ENCODE assay signal across 8 cellular contexts in the genomic region with DNA sequence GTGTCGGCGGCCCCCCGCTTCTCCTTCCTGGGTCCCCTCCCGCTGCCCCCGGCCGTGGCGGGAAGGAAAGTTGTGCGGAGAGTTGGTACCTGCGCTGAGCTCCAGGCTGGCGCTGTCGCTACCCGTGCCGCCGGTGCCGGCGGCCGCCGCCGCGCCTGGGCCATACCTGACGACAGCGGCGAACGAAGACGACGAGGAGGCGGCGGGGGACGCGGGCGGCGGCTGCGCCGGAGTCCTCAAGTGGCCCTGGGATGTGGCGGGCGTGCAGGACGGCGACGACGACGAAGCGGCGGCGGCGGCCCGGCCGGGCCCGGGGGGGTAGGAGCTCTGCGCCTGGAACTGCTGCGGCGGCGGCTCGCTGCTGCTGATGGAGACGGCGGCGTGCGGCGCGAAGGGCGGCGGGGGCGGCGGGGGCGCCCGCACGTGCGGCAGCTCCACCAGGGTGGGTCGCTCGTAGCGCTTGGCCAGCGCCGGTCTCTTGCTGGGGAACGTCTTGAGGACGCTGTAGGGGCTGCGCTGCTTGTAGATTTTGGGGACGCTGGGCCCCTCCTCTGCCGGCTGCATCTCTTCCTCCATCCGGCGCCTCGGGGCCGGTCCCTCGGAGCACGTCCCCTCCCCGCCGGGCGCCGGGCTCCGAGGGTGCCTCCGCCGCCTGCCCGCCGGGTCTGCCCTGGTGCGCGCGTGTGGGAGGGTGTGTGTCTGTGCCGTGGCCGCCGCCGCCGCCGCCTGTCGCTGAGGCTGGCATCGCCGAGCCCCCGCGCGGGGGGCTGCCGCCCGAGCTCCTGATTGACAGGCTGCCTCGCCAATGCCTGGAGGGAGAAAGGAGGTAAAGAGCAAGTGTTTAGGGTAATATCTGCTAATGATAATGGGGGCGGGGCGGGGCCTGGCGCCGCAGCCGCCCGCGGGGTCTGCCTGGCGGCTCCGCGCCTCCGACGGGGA. TPM values are rescaled to one million over a fixed set of nuclear protein-coding genes. Genes with fewer than 3 reads are reported as not detected.
DNase-seq lines count a peak whose midpoint lies in the region; ATAC-seq and TF ChIP-seq lines count a peak whose summit lies in the region.

No MANE protein-coding gene starts in this region.

- peaks cover 0 to 38% (median 27%) of the 10 kb centered on the region in 11 experiments; a peak in 11 of 22 replicates for H4K20me1 ChIP-seq in BLaER1 treated with 17β-estradiol and CSF1 and Interleukin-3, amounts not matched to agents 10 nM and 100 nM
- no peaks in the 10 kb centered on the region for H4K20me1 ChIP-seq in OCI-LY3 (ENCODE audit: insufficient read depth, low read length)

- peaks cover 47% of the 10 kb centered on the region for H3K27me3 Mint-ChIP-seq in brain

- peaks cover 15 to 45% (median 37%) of the 10 kb centered on the region in 10 experiments for H3K4me1 ChIP-seq in BLaER1 treated with 17β-estradiol and CSF1 and Interleukin-3, amounts not matched to agents 10 nM and 100 nM
- H3K4me1 ChIP-seq in OCI-LY3 (ENCODE audit: low read length) (peaks cover 39% of the 10 kb centered on the region), muscle layer of duodenum (ENCODE audit: control insufficient read depth in 1 of 2, insufficient read depth in 2 of 2, low read length in 2 of 2) (peaks cover 0 to 20% of the 10 kb centered on the region in 2 donors), transverse colon (peaks cover 0 to 16% (median 14%) of the 10 kb centered on the region in 4 donors)

- peak overlapping the region; percentile 83 to 94 (median 88) for H3K4me3 Mint-ChIP-seq in brain

- ATAC-seq in GM18909 (IDR thresholded peaks at IDR 0.05; ENCODE audit: poor library complexity, unreplicated experiment) (peak; percentile 74), HG03095 (IDR thresholded peaks at IDR 0.05; ENCODE audit: unreplicated experiment) (peak; percentile 51)

- peak overlapping the region; percentile 75 to 95 (median 91) for H3K4me3 ChIP-seq in BLaER1 treated with 17β-estradiol and CSF1 and Interleukin-3, amounts not matched to agents 10 nM and 100 nM
- H3K4me3 ChIP-seq in OCI-LY3 (ENCODE audit: low read length) (peak overlapping the region; percentile 89), muscle layer of duodenum (ENCODE audit: low read depth in 1 of 2, low read length in 2 of 2) (peak overlapping the region; percentile 48 to 70), transverse colon (peak overlapping the region; percentile 10 to 59 (median 34))

- 0 to 1% methylated on average over 11 to 35 of the region's 122 CpGs for WGBS in transverse colon (ENCODE audit: low coverage in 1 of 2), 2 donors

- H3K27me3 ChIP-seq in BLaER1 treated with 17β-estradiol and CSF1 and Interleukin-3, amounts not matched to agents 10 nM and 100 nM = no peaks in the 10 kb centered on the region
- H3K27me3 ChIP-seq in OCI-LY3 (ENCODE audit: low read depth, low read length) (no peaks in the 10 kb centered on the region), muscle layer of duodenum (ENCODE audit: low read depth, low read length) (peaks cover 19% of the 10 kb centered on the region), transverse colon (peaks cover 68% of the 10 kb centered on the region)

- H3K27ac Mint-ChIP-seq in brain = no peak overlapping the region

- no peaks in the 10 kb centered on the region for H3K9me3 ChIP-seq in BLaER1 treated with 17β-estradiol and CSF1 and Interleukin-3, amounts not matched to agents 10 nM and 100 nM (replicated peaks in 1 of 11)
- H3K9me3 ChIP-seq in OCI-LY3 (ENCODE audit: insufficient read depth, low read length) = no peaks in the 10 kb centered on the region
- H3K9me3 ChIP-seq in muscle layer of duodenum (ENCODE audit: control insufficient read depth in 1 of 2, low read length in 2 of 2) = no peaks in the 10 kb centered on the region
- H3K9me3 ChIP-seq in transverse colon = no peaks in the 10 kb centered on the region

- H3K36me3 ChIP-seq in BLaER1 treated with 17β-estradiol and CSF1 and Interleukin-3, amounts not matched to agents 10 nM and 100 nM = peaks cover 0 to 6% (median 0%) of the 10 kb centered on the region in 11 experiments; a peak in 2 of 22 replicates
- H3K36me3 ChIP-seq in OCI-LY3 (replicated peaks; ENCODE audit: low read depth, low read length) (no peaks in the 10 kb centered on the region), muscle layer of duodenum (ENCODE audit: control insufficient read depth in 1 of 2, insufficient read depth in 2 of 2, low read length in 2 of 2) (no peaks in the 10 kb centered on the region), transverse colon (no peaks in the 10 kb centered on the region)

- peak overlapping the region; percentile 92 for H2AFZ ChIP-seq in OCI-LY3 (ENCODE audit: low read depth, low read length)

- H3K4me1 Mint-ChIP-seq in brain = peaks cover 46% of the 10 kb centered on the region

- DNase-seq in transverse colon (peak; percentile 51), RKO (ENCODE audit: low spot score) (no peak)

- H3K9me3 Mint-ChIP-seq in brain = peaks cover 0 to 10% (median 3%) of the 10 kb centered on the region in 5 experiments

- TF ChIP-seq CTCF in OCI-LY3 (IDR thresholded peaks at IDR 0.05; ENCODE audit: low read depth, low read length) (no peak), brain (conservative IDR thresholded peaks at IDR 0.05) (no peak), transverse colon (IDR thresholded peaks at IDR 0.05) (no peak)

- peak overlapping the region; percentile 85 to 98 (median 91) for H3K4me2 ChIP-seq in BLaER1 treated with 17β-estradiol and CSF1 and Interleukin-3, amounts not matched to agents 10 nM and 100 nM
- H3K4me2 ChIP-seq in OCI-LY3 (ENCODE audit: low read length) = peak overlapping the region; percentile 89

- in situ Hi-C loops in transverse colon (cut with MboI; ENCODE audit: low pct_ligation_motif_present in 1 of 4, low pct_unique_long_range_greater_than_20kb in 1 of 4, low sequenced_read_pairs in 3 of 4) = no loop called here

- H3K27ac ChIP-seq in BLaER1 treated with 17β-estradiol and CSF1 and Interleukin-3, amounts not matched to agents 10 nM and 100 nM = peak overlapping the region; percentile 34 to 91 (median 87); a peak in 21 of 22 replicates
- H3K27ac ChIP-seq in OCI-LY3 (ENCODE audit: low read length) (0 out of 2 replicates have a peak overlapping the region, but pooled peaks have one; percentile 7), muscle layer of duodenum (ENCODE audit: low read length) (no peak overlapping the region), transverse colon (no peak overlapping the region)

- peak overlapping the region; percentile 77 to 92 (median 87) for H3K9ac ChIP-seq in BLaER1 treated with 17β-estradiol and CSF1 and Interleukin-3, amounts not matched to agents 10 nM and 100 nM
- H3K9ac ChIP-seq in OCI-LY3 (ENCODE audit: low read length) = peak overlapping the region; percentile 71

- TF ChIP-seq POLR2A in transverse colon (IDR thresholded peaks at IDR 0.05) = no peak

- peaks cover 5% of the 10 kb centered on the region; the same call in 1 of the 2 replicates for H3K79me2 ChIP-seq in OCI-LY3 (ENCODE audit: low read length)

- H3K36me3 Mint-ChIP-seq in brain = no peaks in the 10 kb centered on the region

- intact Hi-C loops in transverse colon (cut with DNase I; ENCODE audit: low total_unique reads) = no loop called here

- no peak for TF ChIP-seq EP300 in transverse colon (IDR thresholded peaks at IDR 0.05; ENCODE audit: low read depth)

RNA-seq across cellular contexts. Expression of a gene that starts 0.6 kb away (rescaled TPM):
- polyA plus RNA-seq in brain (ENCODE audit: insufficient read depth, low read depth, low replicate concordance) = 0.07 TPM
- total RNA-seq in transverse colon = 1 to 10 TPM in 2 of 4 donors, under 1 TPM in 2; 0.27 to 2.6 (median 1.2) TPM

Comparison
In these comparisons a context has a peak if more than half of its experiments do, and no peak if none do; other contexts are left out.
1. H3K27ac ChIP-seq: peak in BLaER1 treated with 17β-estradiol and CSF1 and Interleukin-3, amounts not matched to agents 10 nM and 100 nM (11 of 11) and OCI-LY3 (single experiment); none in muscle layer of duodenum (single experiment) and transverse colon (0 of 4).
2. H3K4me3 ChIP-seq: peak in every context shown above with its lines; median percentile 91 in BLaER1 treated with 17β-estradiol and CSF1 and Interleukin-3, amounts not matched to agents 10 nM and 100 nM; 89 in OCI-LY3; 59 in muscle layer of duodenum; 34 in transverse colon.